Comparison of ENCODE assay signal across 1 cellular context in genomic region chr9:93130861-93131481, GRCh38.
TF ChIP-seq lines count a peak whose summit lies in the region.

No MANE protein-coding gene starts in this region.

TF ChIP-seq in H1, 55 proteins besides CTCF, POLR2A, EP300 and RAD21:
- TF ChIP-seq POLR2AphosphoS5 (IDR thresholded peaks at IDR 0.05; ENCODE audit: low read depth, low read length) (no peak), SP4 (IDR thresholded peaks at IDR 0.05; ENCODE audit: low read length) (no peak), POU5F1 (IDR thresholded peaks at IDR 0.05; ENCODE audit: low read depth, low read length) (no peak), SAP30 (IDR thresholded peaks at IDR 0.05; ENCODE audit: insufficient read depth, insufficient replicate concordance, low read length) (no peak), SIX5 (IDR thresholded peaks at IDR 0.05; ENCODE audit: low read depth, low read length) (no peak), CHD7 (IDR thresholded peaks at IDR 0.05; ENCODE audit: insufficient replicate concordance, low read length) (no peak)
